Comparison of ENCODE assay signal across 1 cellular context in the genomic region with DNA sequence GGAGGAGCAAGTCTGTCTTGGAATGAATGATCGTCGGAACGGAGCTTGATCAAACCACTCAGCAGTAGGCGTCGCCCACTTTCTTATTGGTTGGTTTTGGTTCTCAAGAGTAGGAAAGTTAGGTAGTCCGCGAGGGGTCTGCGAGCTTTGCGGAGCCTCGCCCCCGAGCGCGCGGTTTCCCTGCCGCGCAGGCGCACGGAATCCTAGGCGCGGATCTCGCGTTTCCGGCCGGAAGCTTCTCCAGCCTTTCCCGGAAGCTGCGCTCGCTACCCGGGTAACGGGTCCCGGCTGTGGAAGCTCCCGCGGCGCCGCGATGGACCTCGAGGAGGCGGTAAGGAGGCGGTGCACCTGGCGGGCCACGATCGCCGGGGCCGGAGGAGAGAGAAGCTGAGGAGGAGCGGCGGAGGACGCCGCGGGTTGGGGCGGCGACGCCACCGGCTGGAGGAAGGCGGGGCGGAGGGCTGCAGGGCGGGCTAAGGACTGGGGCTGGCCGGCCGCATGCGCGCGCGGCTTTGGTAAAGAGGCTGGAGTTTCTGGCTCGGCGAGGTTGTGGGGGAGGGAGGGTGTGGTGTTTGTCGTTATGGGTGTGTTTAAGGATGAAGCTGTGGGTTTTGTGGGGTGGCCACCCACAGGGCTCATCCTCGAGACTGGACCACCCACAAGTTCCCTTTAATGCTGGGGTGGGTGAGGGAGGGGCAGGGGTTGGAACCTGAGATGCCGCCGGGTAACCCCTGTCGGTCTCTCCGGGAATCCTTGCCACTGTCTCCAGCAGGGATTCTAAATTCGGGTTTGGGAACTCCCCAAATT.
TF ChIP-seq lines count a peak whose summit lies in the region.

Gene TAF1B, plus strand, starts transcription at position 246 of the 807 bp plus-strand sequence. Its CDS starts 68 bp downstream, at position 314.

TF ChIP-seq in HepG2, 621 proteins besides CTCF, POLR2A, EP300 and RAD21 (continued from another document and continues in another):
- TF ChIP-seq ZHX2 (IDR thresholded peaks at IDR 0.05; ENCODE audit: low read depth) = no peak
- 0 out of 2 replicates have a peak, but pooled peaks have one; percentile 1 for TF ChIP-seq ZHX2 (CRISPR knock-in tag; IDR thresholded peaks at IDR 0.05; ENCODE audit: borderline replicate concordance)
- TF ChIP-seq PHB2 (IDR thresholded peaks at IDR 0.05; ENCODE audit: partially characterized antibody) = no peak
- peak; percentile 92 for TF ChIP-seq RNF2 (conservative IDR thresholded peaks at IDR 0.05; ENCODE audit: low read depth)
- no peak; the same call in 1 of the 2 replicates for TF ChIP-seq JUN (CRISPR knock-in tag; IDR thresholded peaks at IDR 0.05)
- TF ChIP-seq BHLHE40 (IDR thresholded peaks at IDR 0.05; ENCODE audit: low read length) = no peak
- peak; percentile 87 for TF ChIP-seq CHD2 (IDR thresholded peaks at IDR 0.05; ENCODE audit: low read depth, low read length)
- TF ChIP-seq, protein P1, sequence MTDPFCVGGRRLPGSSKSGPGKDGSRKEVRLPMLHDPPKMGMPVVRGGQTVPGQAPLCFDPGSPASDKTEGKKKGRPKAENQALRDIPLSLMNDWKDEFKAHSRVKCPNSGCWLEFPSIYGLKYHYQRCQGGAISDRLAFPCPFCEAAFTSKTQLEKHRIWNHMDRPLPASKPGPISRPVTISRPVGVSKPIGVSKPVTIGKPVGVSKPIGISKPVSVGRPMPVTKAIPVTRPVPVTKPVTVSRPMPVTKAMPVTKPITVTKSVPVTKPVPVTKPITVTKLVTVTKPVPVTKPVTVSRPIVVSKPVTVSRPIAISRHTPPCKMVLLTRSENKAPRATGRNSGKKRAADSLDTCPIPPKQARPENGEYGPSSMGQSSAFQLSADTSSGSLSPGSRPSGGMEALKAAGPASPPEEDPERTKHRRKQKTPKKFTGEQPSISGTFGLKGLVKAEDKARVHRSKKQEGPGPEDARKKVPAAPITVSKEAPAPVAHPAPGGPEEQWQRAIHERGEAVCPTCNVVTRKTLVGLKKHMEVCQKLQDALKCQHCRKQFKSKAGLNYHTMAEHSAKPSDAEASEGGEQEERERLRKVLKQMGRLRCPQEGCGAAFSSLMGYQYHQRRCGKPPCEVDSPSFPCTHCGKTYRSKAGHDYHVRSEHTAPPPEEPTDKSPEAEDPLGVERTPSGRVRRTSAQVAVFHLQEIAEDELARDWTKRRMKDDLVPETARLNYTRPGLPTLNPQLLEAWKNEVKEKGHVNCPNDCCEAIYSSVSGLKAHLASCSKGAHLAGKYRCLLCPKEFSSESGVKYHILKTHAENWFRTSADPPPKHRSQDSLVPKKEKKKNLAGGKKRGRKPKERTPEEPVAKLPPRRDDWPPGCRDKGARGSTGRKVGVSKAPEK (CRISPR knock-in tag; IDR thresholded peaks at IDR 0.05; ENCODE audit: borderline replicate concordance) = peak; percentile 90; the same call in 1 of the 2 replicates
- peak; percentile 85; the same call in 1 of the 2 replicates for TF ChIP-seq KLF11 (CRISPR knock-in tag; IDR thresholded peaks at IDR 0.05)
- no peak for TF ChIP-seq SMARCC2 (IDR thresholded peaks at IDR 0.05)
- TF ChIP-seq MXD1 (CRISPR knock-in tag; IDR thresholded peaks at IDR 0.05) = peak; percentile 97
- peak; percentile 99; the same call in 1 of the 2 replicates for TF ChIP-seq KDM5B (CRISPR knock-in tag; IDR thresholded peaks at IDR 0.05; ENCODE audit: borderline replicate concordance)
- TF ChIP-seq, protein P2, sequence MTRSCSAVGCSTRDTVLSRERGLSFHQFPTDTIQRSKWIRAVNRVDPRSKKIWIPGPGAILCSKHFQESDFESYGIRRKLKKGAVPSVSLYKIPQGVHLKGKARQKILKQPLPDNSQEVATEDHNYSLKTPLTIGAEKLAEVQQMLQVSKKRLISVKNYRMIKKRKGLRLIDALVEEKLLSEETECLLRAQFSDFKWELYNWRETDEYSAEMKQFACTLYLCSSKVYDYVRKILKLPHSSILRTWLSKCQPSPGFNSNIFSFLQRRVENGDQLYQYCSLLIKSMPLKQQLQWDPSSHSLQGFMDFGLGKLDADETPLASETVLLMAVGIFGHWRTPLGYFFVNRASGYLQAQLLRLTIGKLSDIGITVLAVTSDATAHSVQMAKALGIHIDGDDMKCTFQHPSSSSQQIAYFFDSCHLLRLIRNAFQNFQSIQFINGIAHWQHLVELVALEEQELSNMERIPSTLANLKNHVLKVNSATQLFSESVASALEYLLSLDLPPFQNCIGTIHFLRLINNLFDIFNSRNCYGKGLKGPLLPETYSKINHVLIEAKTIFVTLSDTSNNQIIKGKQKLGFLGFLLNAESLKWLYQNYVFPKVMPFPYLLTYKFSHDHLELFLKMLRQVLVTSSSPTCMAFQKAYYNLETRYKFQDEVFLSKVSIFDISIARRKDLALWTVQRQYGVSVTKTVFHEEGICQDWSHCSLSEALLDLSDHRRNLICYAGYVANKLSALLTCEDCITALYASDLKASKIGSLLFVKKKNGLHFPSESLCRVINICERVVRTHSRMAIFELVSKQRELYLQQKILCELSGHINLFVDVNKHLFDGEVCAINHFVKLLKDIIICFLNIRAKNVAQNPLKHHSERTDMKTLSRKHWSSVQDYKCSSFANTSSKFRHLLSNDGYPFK (CRISPR knock-in tag; IDR thresholded peaks at IDR 0.05; ENCODE audit: borderline replicate concordance) = peak; percentile 76
- peak; percentile 88; the same call in 1 of the 2 replicates for TF ChIP-seq AHR (CRISPR knock-in tag; IDR thresholded peaks at IDR 0.05)
- TF ChIP-seq NR2C2 (CRISPR knock-in tag; IDR thresholded peaks at IDR 0.05; ENCODE audit: borderline replicate concordance) = peak; percentile 72
- TF ChIP-seq ZNF431 (CRISPR knock-in tag; IDR thresholded peaks at IDR 0.05; ENCODE audit: borderline replicate concordance, low read depth) = peak; percentile 92
- TF ChIP-seq, protein P3, sequence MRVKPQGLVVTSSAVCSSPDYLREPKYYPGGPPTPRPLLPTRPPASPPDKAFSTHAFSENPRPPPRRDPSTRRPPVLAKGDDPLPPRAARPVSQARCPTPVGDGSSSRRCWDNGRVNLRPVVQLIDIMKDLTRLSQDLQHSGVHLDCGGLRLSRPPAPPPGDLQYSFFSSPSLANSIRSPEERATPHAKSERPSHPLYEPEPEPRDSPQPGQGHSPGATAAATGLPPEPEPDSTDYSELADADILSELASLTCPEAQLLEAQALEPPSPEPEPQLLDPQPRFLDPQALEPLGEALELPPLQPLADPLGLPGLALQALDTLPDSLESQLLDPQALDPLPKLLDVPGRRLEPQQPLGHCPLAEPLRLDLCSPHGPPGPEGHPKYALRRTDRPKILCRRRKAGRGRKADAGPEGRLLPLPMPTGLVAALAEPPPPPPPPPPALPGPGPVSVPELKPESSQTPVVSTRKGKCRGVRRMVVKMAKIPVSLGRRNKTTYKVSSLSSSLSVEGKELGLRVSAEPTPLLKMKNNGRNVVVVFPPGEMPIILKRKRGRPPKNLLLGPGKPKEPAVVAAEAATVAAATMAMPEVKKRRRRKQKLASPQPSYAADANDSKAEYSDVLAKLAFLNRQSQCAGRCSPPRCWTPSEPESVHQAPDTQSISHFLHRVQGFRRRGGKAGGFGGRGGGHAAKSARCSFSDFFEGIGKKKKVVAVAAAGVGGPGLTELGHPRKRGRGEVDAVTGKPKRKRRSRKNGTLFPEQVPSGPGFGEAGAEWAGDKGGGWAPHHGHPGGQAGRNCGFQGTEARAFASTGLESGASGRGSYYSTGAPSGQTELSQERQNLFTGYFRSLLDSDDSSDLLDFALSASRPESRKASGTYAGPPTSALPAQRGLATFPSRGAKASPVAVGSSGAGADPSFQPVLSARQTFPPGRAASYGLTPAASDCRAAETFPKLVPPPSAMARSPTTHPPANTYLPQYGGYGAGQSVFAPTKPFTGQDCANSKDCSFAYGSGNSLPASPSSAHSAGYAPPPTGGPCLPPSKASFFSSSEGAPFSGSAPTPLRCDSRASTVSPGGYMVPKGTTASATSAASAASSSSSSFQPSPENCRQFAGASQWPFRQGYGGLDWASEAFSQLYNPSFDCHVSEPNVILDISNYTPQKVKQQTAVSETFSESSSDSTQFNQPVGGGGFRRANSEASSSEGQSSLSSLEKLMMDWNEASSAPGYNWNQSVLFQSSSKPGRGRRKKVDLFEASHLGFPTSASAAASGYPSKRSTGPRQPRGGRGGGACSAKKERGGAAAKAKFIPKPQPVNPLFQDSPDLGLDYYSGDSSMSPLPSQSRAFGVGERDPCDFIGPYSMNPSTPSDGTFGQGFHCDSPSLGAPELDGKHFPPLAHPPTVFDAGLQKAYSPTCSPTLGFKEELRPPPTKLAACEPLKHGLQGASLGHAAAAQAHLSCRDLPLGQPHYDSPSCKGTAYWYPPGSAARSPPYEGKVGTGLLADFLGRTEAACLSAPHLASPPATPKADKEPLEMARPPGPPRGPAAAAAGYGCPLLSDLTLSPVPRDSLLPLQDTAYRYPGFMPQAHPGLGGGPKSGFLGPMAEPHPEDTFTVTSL (CRISPR knock-in tag; IDR thresholded peaks at IDR 0.05; ENCODE audit: borderline replicate concordance) = no peak
- peak; percentile 81; the same call in 1 of the 2 replicates for TF ChIP-seq ZNF331 (CRISPR knock-in tag; IDR thresholded peaks at IDR 0.05)
- no peak for TF ChIP-seq FLYWCH1 (CRISPR knock-in tag; IDR thresholded peaks at IDR 0.05)
- peak; percentile 93; the same call in 1 of the 2 replicates for TF ChIP-seq ZNF446 (CRISPR knock-in tag; IDR thresholded peaks at IDR 0.05)
- TF ChIP-seq MED1 (CRISPR knock-in tag; IDR thresholded peaks at IDR 0.05) = peak; percentile 83
- peak; percentile 97 for TF ChIP-seq SNAI1 (CRISPR knock-in tag; IDR thresholded peaks at IDR 0.05; ENCODE audit: borderline replicate concordance)
- 0 out of 2 replicates have a peak, but pooled peaks have one; percentile 6 for TF ChIP-seq HBP1 (CRISPR knock-in tag; IDR thresholded peaks at IDR 0.05; ENCODE audit: low read depth)
- peak; percentile 84; the same call in 1 of the 2 replicates for TF ChIP-seq ZNF614 (CRISPR knock-in tag; IDR thresholded peaks at IDR 0.05; ENCODE audit: borderline replicate concordance)
- peak; percentile 92 for TF ChIP-seq TOE1 (CRISPR knock-in tag; IDR thresholded peaks at IDR 0.05)
- TF ChIP-seq, protein P4, sequence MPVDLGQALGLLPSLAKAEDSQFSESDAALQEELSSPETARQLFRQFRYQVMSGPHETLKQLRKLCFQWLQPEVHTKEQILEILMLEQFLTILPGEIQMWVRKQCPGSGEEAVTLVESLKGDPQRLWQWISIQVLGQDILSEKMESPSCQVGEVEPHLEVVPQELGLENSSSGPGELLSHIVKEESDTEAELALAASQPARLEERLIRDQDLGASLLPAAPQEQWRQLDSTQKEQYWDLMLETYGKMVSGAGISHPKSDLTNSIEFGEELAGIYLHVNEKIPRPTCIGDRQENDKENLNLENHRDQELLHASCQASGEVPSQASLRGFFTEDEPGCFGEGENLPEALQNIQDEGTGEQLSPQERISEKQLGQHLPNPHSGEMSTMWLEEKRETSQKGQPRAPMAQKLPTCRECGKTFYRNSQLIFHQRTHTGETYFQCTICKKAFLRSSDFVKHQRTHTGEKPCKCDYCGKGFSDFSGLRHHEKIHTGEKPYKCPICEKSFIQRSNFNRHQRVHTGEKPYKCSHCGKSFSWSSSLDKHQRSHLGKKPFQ (CRISPR knock-in tag; IDR thresholded peaks at IDR 0.05; ENCODE audit: insufficient replicate concordance) = peak; percentile 90
- peak; percentile 98 for TF ChIP-seq HNRNPK (IDR thresholded peaks at IDR 0.05; ENCODE audit: low read depth, low read length, poor library complexity, severe bottlenecking)
- no peak for TF ChIP-seq ZNF773 (CRISPR knock-in tag; IDR thresholded peaks at IDR 0.05; ENCODE audit: borderline replicate concordance)
